3 cellular contexts compared by ENCODE assay signal in the genomic region with DNA sequence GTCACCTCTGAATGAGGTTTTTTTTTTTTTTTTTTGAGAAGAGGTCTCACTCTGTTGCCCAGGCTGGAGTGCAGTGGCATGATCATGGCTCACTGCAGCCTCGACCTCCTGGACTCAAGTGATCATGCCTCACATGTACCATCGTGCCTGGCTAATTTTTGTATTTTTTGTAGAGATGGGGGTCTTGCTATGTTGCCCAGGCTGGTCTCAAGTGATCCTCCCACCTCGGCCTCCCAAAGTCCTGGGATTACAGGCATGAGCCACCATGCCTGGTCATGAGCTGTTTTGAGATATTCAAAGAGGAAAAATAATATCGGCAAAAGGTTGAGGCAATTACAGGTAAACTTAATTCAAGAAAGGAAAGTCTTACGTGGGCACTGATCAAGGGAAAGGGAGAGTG.
TF ChIP-seq lines count a peak whose summit lies in the region.

No MANE protein-coding gene starts in this region.

TF ChIP-seq in HEK293, 187 proteins besides CTCF, POLR2A, EP300 and RAD21:
- TF ChIP-seq ZNF121 (tag by site-specific recombination; IDR thresholded peaks at IDR 0.05), result 0 out of 2 replicates have a peak, but pooled peaks have one; percentile 32

TF ChIP-seq in WTC11, 78 proteins besides CTCF, POLR2A, EP300 and RAD21:
- peak; percentile 69; the same call in 1 of the 2 replicates for TF ChIP-seq ZNF121 (CRISPR knock-in tag; IDR thresholded peaks at IDR 0.05)

TF ChIP-seq in HepG2, 621 proteins besides CTCF, POLR2A, EP300 and RAD21:
- TF ChIP-seq, protein P1, sequence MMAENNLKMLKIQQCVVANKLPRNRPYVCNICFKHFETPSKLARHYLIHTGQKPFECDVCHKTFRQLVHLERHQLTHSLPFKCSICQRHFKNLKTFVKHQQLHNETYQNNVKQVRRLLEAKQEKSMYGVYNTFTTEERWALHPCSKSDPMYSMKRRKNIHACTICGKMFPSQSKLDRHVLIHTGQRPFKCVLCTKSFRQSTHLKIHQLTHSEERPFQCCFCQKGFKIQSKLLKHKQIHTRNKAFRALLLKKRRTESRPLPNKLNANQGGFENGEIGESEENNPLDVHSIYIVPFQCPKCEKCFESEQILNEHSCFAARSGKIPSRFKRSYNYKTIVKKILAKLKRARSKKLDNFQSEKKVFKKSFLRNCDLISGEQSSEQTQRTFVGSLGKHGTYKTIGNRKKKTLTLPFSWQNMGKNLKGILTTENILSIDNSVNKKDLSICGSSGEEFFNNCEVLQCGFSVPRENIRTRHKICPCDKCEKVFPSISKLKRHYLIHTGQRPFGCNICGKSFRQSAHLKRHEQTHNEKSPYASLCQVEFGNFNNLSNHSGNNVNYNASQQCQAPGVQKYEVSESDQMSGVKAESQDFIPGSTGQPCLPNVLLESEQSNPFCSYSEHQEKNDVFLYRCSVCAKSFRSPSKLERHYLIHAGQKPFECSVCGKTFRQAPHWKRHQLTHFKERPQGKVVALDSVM (CRISPR knock-in tag; IDR thresholded peaks at IDR 0.05), result 0 out of 2 replicates have a peak, but pooled peaks have one; percentile 24
- peak; percentile 70 for TF ChIP-seq ZNF121 (CRISPR knock-in tag; IDR thresholded peaks at IDR 0.05)
